Comparison of ENCODE assay signal across 8 cellular contexts in the genomic region with DNA sequence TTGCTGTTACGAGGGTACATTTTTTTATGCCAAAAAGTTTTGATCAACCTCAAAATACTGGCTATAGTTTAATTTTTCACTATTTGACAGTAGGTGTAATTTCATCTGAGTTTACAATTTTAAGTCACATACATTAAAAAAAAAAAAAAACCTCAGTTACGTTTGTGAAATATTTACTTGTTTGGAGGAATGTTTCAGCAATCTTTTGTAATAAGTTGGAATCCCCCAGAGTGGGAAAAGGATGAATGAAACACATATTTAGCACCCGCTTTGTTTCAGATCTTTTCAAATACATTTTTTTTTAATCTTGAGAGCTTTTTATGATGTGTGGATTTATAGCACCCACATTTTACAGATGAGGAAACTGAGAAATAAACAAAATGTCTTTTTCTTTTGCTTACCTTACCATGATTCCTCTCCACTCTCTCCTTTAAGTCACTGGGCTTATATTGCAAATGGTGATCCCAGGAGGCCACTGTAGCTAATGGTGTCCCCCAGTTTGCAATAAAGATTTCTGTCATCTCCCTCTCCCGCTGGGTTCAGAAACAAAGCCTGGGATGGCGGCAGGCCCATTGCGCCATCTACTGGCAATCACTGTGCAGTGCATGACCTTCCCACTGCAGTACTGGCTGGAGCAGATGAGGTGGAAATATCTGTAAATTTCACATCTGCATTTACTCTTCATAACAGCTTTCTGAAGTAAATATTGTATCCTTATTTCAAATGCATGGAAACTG. TPM values are rescaled to one million over a fixed set of nuclear protein-coding genes. Genes with fewer than 3 reads are reported as not detected.
DNase-seq lines count a peak whose midpoint lies in the region; ATAC-seq and TF ChIP-seq lines count a peak whose summit lies in the region.

No MANE protein-coding gene starts in this region.

- peak; percentile 95 for ATAC-seq in upper lobe of right lung

- no peak overlapping the region for H2AFZ ChIP-seq in SK-N-SH (ENCODE audit: low read depth)

- H3K36me3 ChIP-seq in SK-N-SH (replicated peaks in 1 of 2; ENCODE audit: control insufficient read depth in 1 of 2, insufficient read depth in 2 of 2, low read length in 1 of 2): no peaks in the 10 kb centered on the region
- H3K36me3 ChIP-seq in upper lobe of right lung: no peaks in the 10 kb centered on the region

- 27% methylated on average over 6 of the region's 6 CpGs for WGBS in SK-N-SH (ENCODE audit: low lambda C conversion rate)

- no peak for TF ChIP-seq EP300 in SK-N-SH (IDR thresholded peaks at IDR 0.05; ENCODE audit: borderline replicate concordance in 1 of 2, low read depth in 1 of 2, low read length in 1 of 2)

- H3F3A ChIP-seq in SK-N-SH (replicated peaks; ENCODE audit: insufficient read depth): no peaks in the 10 kb centered on the region

- H4K20me1 ChIP-seq in SK-N-SH (ENCODE audit: insufficient read depth): no peaks in the 10 kb centered on the region

- H3K9me2 ChIP-seq in SK-N-SH: no peaks in the 10 kb centered on the region

- peaks cover 47% of the 10 kb centered on the region for H3K27me3 Mint-ChIP-seq in activated naive CD4-positive, alpha-beta T cell treated with anti-CD3 and anti-CD28 coated beads, Interleukin-2, amount 10 ng/mL, durations not matched to agents 7 days and 5 days

- no peak overlapping the region for H3K27ac Mint-ChIP-seq in activated naive CD4-positive, alpha-beta T cell treated with anti-CD3 and anti-CD28 coated beads, Interleukin-2, amount 10 ng/mL, durations not matched to agents 7 days and 5 days

- H3K27me3 ChIP-seq in SK-N-SH (ENCODE audit: insufficient read depth) (peaks cover 14% of the 10 kb centered on the region; the same call in 1 of the 2 replicates), upper lobe of right lung (no peaks in the 10 kb centered on the region)

- H3K4me1 ChIP-seq in SK-N-SH (ENCODE audit: control insufficient read depth in 1 of 2, insufficient read depth in 2 of 2, low read depth in 1 of 2, low read length in 1 of 2): no peaks in the 10 kb centered on the region
- no peaks in the 10 kb centered on the region for H3K4me1 ChIP-seq in upper lobe of right lung

- H3K4me3 ChIP-seq in SK-N-SH (ENCODE audit: low read depth in 2 of 2, low read length in 1 of 2) (peak overlapping the region in 1 of 2 experiments; percentile 23; a peak in 1 of 4 replicates), upper lobe of right lung (no peak overlapping the region)

- CTCF ChIA-PET in SK-N-SH (lab: Yijun Ruan, JAX): interaction anchor here (0.6 to 5.2 kb wide), 27 partner anchors 13 to 337 kb away, joined by 3 to 59 read pairs (median 4); a partner anchor contains a TSS
- CTCF ChIA-PET in activated naive CD4-positive, alpha-beta T cell treated with anti-CD3 and anti-CD28 coated beads, Interleukin-2, amount 10 ng/mL, durations not matched to agents 7 days and 5 days (lab: Charles Lee): interaction anchor here (0.6 to 6.7 kb wide), 26 partner anchors 15 to 385 kb away, joined by 3 to 129 read pairs (median 6); a partner anchor contains a TSS

- peak overlapping the region; percentile 41; the same call in 1 of the 2 replicates for H3K4me2 ChIP-seq in SK-N-SH

- intact Hi-C loops in head of caudate nucleus (cut with DNase I): no loop called here
- intact Hi-C loops in posterior cingulate gyrus (cut with DNase I): loop anchor here (2.0 kb wide), 1 partner anchor 180 kb away; no protein-coding TSS in a partner anchor
- intact Hi-C loops in upper lobe of right lung (cut with DNase I): loop anchor here (10.0 kb wide), 1 partner anchor 184 kb away; no protein-coding TSS in a partner anchor

- POLR2A ChIA-PET in SK-N-SH (lab: Yijun Ruan, JAX): no interaction called here

- no peak overlapping the region for H3K9ac ChIP-seq in SK-N-SH

- H3K4me3 Mint-ChIP-seq in activated naive CD4-positive, alpha-beta T cell treated with anti-CD3 and anti-CD28 coated beads, Interleukin-2, amount 10 ng/mL, durations not matched to agents 7 days and 5 days: no peak overlapping the region

- no peaks in the 10 kb centered on the region for H3K4me1 Mint-ChIP-seq in activated naive CD4-positive, alpha-beta T cell treated with anti-CD3 and anti-CD28 coated beads, Interleukin-2, amount 10 ng/mL, durations not matched to agents 7 days and 5 days

- no peaks in the 10 kb centered on the region for H3K9me3 Mint-ChIP-seq in activated naive CD4-positive, alpha-beta T cell treated with anti-CD3 and anti-CD28 coated beads, Interleukin-2, amount 10 ng/mL, durations not matched to agents 7 days and 5 days

- H3K36me3 Mint-ChIP-seq in activated naive CD4-positive, alpha-beta T cell treated with anti-CD3 and anti-CD28 coated beads, Interleukin-2, amount 10 ng/mL, durations not matched to agents 7 days and 5 days: no peaks in the 10 kb centered on the region

- no peaks in the 10 kb centered on the region for H3K9me3 ChIP-seq in SK-N-SH
- no peaks in the 10 kb centered on the region for H3K9me3 ChIP-seq in upper lobe of right lung

- peak; percentile 76 for DNase-seq in SIG-M5 treated with dmso at 0.1 percent for 504 hours (lab: John Stamatoyannopoulos, UW; ENCODE audit: unreplicated experiment)
- DNase-seq in SIG-M5 (lab: John Stamatoyannopoulos, UW): no peak
- peak; percentile 49 for DNase-seq in HuH-7.5 (ENCODE audit: low spot score)
- peak; percentile 77 for DNase-seq in SK-N-SH
- peak; percentile 78 for DNase-seq in activated naive CD4-positive, alpha-beta T cell treated with anti-CD3 and anti-CD28 coated beads, Interleukin-2, amount 10 ng/mL, durations not matched to agents 7 days and 5 days
- DNase-seq in head of caudate nucleus: peak; percentile 28 to 89 (median 71)
- peak; percentile 49 to 93 (median 67) for DNase-seq in posterior cingulate gyrus
- peak; percentile 75 for DNase-seq in upper lobe of right lung

- H3K79me2 ChIP-seq in SK-N-SH (ENCODE audit: insufficient read depth): no peaks in the 10 kb centered on the region

- TF ChIP-seq CTCF in SK-N-SH (IDR thresholded peaks at IDR 0.05): peak; percentile 98
- peak; percentile 99 for TF ChIP-seq CTCF in upper lobe of right lung (IDR thresholded peaks at IDR 0.05)

- TF ChIP-seq RAD21 in SK-N-SH (IDR thresholded peaks at IDR 0.05; ENCODE audit: low read length): peak; percentile 81

- no peak overlapping the region for H3K27ac ChIP-seq in SK-N-SH (ENCODE audit: low read depth in 2 of 2, low read length in 1 of 2)
- H3K27ac ChIP-seq in upper lobe of right lung: no peak overlapping the region

TF ChIP-seq in SK-N-SH, 30 proteins besides CTCF, POLR2A, EP300 and RAD21:
- TF ChIP-seq SMC3 (IDR thresholded peaks at IDR 0.05; ENCODE audit: low read depth, low read length) (peak; percentile 85), ELF1 (IDR thresholded peaks at IDR 0.05) (no peak)
TF ChIP-seq in SK-N-SH: peak in this region for 1.

RNA-seq across cellular contexts. Expression of a gene that starts 27.7 kb away (rescaled TPM):
- polyA plus RNA-seq in SK-N-SH (2012; rRNA removed): 2.0 and 3.7 TPM in 2 replicates
- polyA plus RNA-seq in SK-N-SH (2012; cell fraction: cytosol; rRNA removed): 0.62 and 0.66 TPM in 2 replicates
- 28.6 and 35.6 TPM in 2 replicates for polyA plus RNA-seq in SK-N-SH (2012; cell fraction: nucleus; rRNA removed)
- total RNA-seq in upper lobe of right lung: 8.2 TPM

RNA-seq across cellular contexts. Expression of a gene that starts 45.1 kb away (rescaled TPM):
- polyA plus RNA-seq in SK-N-SH (2012; rRNA removed): not detected in 2 replicates
- polyA plus RNA-seq in SK-N-SH (2012; cell fraction: cytosol; rRNA removed): not detected in 2 replicates
- not detected in 2 replicates for polyA plus RNA-seq in SK-N-SH (2012; cell fraction: nucleus; rRNA removed)
- total RNA-seq in upper lobe of right lung: 12.5 TPM

RNA-seq across cellular contexts. Expression of a gene that starts 47.8 kb away (rescaled TPM):
- polyA plus RNA-seq in SK-N-SH (2012; rRNA removed): not detected in 2 replicates
- polyA plus RNA-seq in SK-N-SH (2012; cell fraction: cytosol; rRNA removed): not detected in 2 replicates
- not detected in 2 replicates for polyA plus RNA-seq in SK-N-SH (2012; cell fraction: nucleus; rRNA removed)
- 0.72 TPM for total RNA-seq in upper lobe of right lung

RNA-seq across cellular contexts. Expression of a gene that starts 58.8 kb away (rescaled TPM):
- polyA plus RNA-seq in SK-N-SH (2012; rRNA removed): not detected in 2 replicates
- not detected in 2 replicates for polyA plus RNA-seq in SK-N-SH (2012; cell fraction: cytosol; rRNA removed)
- polyA plus RNA-seq in SK-N-SH (2012; cell fraction: nucleus; rRNA removed): not detected in 2 replicates
- 9.9 TPM for total RNA-seq in upper lobe of right lung
